ENCODE assay signal across 8 cellular contexts in genomic region chrX:131747173-131747572, GRCh38.
DNase-seq lines count a peak whose midpoint lies in the region; ATAC-seq, FAIRE-seq and TF ChIP-seq lines count a peak whose summit lies in the region.

No MANE protein-coding gene starts in this region.

- CTCF ChIA-PET in CD8-positive, alpha-beta memory T cell (lab: Charles Lee), result no interaction called here

- no peaks in the 10 kb centered on the region for H3K27me3 ChIP-seq in CD8-positive, alpha-beta memory T cell (ENCODE audit: insufficient read depth, low read length, poor library complexity, severe bottlenecking)
- H3K27me3 ChIP-seq in OCI-LY1 (ENCODE audit: insufficient read depth, low read length) (no peaks in the 10 kb centered on the region), vagina (no peaks in the 10 kb centered on the region)

- H3K9me3 Mint-ChIP-seq in CD8-positive, alpha-beta memory T cell, result peaks cover 0 to 2% (median 0%) of the 10 kb centered on the region in 5 donors

- no peaks in the 10 kb centered on the region for H3F3A ChIP-seq in OCI-LY1 (ENCODE audit: insufficient read depth, low read length)

- H2AFZ ChIP-seq in OCI-LY1 (ENCODE audit: low read length), result 0 out of 2 replicates have a peak overlapping the region, but pooled peaks have one; percentile 84

- no peaks in the 10 kb centered on the region for H3K4me1 ChIP-seq in CD8-positive, alpha-beta memory T cell (ENCODE audit: insufficient read depth, low read length)
- peaks cover 20% of the 10 kb centered on the region for H3K4me1 ChIP-seq in OCI-LY1 (ENCODE audit: insufficient read depth, low read length, severe bottlenecking)
- no peaks in the 10 kb centered on the region for H3K4me1 ChIP-seq in vagina

- TF ChIP-seq CTCF in OCI-LY1 (IDR thresholded peaks at IDR 0.05; ENCODE audit: low read length) (peak; percentile 69), fibroblast of mammary gland (conservative IDR thresholded peaks at IDR 0.05; ENCODE audit: control insufficient read depth, insufficient read depth, low read depth, low read length) (peak; percentile 45), vagina (IDR thresholded peaks at IDR 0.05) (peak in 1 of 3 experiments; percentile 37)

- no peaks in the 10 kb centered on the region for H3K79me2 ChIP-seq in OCI-LY1 (ENCODE audit: insufficient read depth, low read length)

- FAIRE-seq in GM19239 (lab: Jason Lieb, UNC), result no peak

- no peak overlapping the region for H3K4me3 ChIP-seq in CD8-positive, alpha-beta memory T cell (ENCODE audit: low read length)
- peak overlapping the region; percentile 64 for H3K4me3 ChIP-seq in OCI-LY1 (ENCODE audit: low read depth, low read length, poor library complexity, severe bottlenecking)
- peak overlapping the region; percentile 64 for H3K4me3 ChIP-seq in fibroblast of mammary gland (ENCODE audit: control insufficient read depth, low read depth, low read length)
- peak overlapping the region; percentile 50 to 51 for H3K4me3 ChIP-seq in vagina

- H3K36me3 Mint-ChIP-seq in CD8-positive, alpha-beta memory T cell, result no peaks in the 10 kb centered on the region

- peak overlapping the region; percentile 88 for H3K9ac ChIP-seq in OCI-LY1 (ENCODE audit: low read length)

- peak overlapping the region in 6 of 8 donors; percentile 91 to 98 (median 94) for H3K27ac Mint-ChIP-seq in CD8-positive, alpha-beta memory T cell

- H4K20me1 ChIP-seq in OCI-LY1 (ENCODE audit: insufficient read depth, low read length), result no peaks in the 10 kb centered on the region

- H3K4me2 ChIP-seq in OCI-LY1 (ENCODE audit: low read length), result peak overlapping the region; percentile 90

- H3K27me3 Mint-ChIP-seq in CD8-positive, alpha-beta memory T cell, result peaks cover 0 to 2% of the 10 kb centered on the region in 2 donors

- no peaks in the 10 kb centered on the region for H3K9me2 ChIP-seq in OCI-LY1 (ENCODE audit: low read depth, low read length)

- H3K9me3 ChIP-seq in CD8-positive, alpha-beta memory T cell (ENCODE audit: low read length), result no peaks in the 10 kb centered on the region
- H3K9me3 ChIP-seq in OCI-LY1 (ENCODE audit: low read length), result no peaks in the 10 kb centered on the region
- H3K9me3 ChIP-seq in vagina, result no peaks in the 10 kb centered on the region

- no peak for TF ChIP-seq POLR2A in vagina (IDR thresholded peaks at IDR 0.05)

- intact Hi-C loops in vagina (cut with DNase I), result loop anchor here (10.0 kb wide), 1 partner anchor 48 kb away; no protein-coding TSS in a partner anchor

- DNase-seq in CD8-positive, alpha-beta memory T cell, result peak in 2 of 5 donors; percentile 77 to 79
- DNase-seq in fibroblast of mammary gland (ENCODE audit: low read depth) (peak; percentile 88), vagina (ENCODE audit: extremely low spot score in 2 of 2) (no peak), GM19239 (ENCODE audit: insufficient read length, low spot score) (no peak), middle frontal gyrus (ENCODE audit: extremely low spot score, low spot score) (no peak)

- peak; percentile 65 for ATAC-seq in GM21717 (IDR thresholded peaks at IDR 0.05; ENCODE audit: unreplicated experiment)
- ATAC-seq in GM18520 (IDR thresholded peaks at IDR 0.05; ENCODE audit: unreplicated experiment), result no peak

- H3K36me3 ChIP-seq in CD8-positive, alpha-beta memory T cell (ENCODE audit: insufficient read depth, low read length), result no peaks in the 10 kb centered on the region
- H3K36me3 ChIP-seq in OCI-LY1 (ENCODE audit: insufficient read depth, low read length) (no peaks in the 10 kb centered on the region), vagina (no peaks in the 10 kb centered on the region)

- no peak overlapping the region for H3K27ac ChIP-seq in CD8-positive, alpha-beta memory T cell (ENCODE audit: low read depth, low read length)
- peak overlapping the region; percentile 95 for H3K27ac ChIP-seq in OCI-LY1 (ENCODE audit: low read depth, low read length, poor library complexity, severe bottlenecking)
- H3K27ac ChIP-seq in vagina, result peak overlapping the region; percentile 76

- peaks cover 0 to 13% (median 8%) of the 10 kb centered on the region in 3 donors for H3K4me1 Mint-ChIP-seq in CD8-positive, alpha-beta memory T cell

- POLR2A ChIA-PET in CD8-positive, alpha-beta memory T cell (lab: Charles Lee), result no interaction called here

- H3K4me3 Mint-ChIP-seq in CD8-positive, alpha-beta memory T cell, result peak overlapping the region in 5 of 7 donors; percentile 93 to 99 (median 95)
